In the genomic region with DNA sequence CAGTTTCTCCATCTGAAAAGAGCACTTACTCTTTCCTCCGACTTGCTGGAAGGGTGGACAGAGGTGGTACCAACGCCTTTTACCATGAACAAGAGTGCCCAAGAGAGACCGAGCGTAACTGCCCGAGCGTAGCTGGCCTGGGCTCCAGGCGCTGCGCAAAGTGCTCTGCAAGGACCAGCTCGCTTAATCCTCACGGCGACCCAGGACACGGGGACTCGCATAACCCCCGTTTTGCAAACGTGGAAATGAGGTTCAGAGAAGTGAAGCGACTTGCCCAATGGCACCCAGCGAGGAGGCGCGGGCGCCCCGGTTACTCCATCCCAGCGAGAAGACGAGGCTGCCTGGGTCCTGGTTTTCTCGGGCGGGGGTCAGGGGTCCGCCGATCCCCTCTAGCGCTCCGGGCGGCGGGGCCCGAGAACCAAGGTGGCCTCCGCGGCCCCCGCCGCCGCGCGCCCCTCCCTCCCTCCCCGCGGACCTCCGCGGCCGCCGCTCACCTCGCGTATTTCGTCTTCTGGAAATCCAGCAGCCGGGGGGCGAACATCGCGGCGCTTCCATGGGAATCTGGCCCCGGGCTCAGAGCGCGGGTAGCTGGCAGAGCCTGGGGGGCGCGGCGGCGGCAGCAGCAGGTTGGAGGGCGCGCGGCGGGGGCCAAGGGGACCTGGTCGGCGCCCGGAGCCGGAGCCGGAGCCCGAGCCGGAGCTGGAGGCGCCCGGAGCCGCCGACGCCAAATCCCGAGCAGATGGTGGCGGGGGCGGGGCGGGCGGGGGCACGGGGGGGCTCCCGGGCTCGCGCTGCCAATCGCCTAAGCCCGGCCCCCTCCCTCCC, we compare ENCODE assay signal across 9 cellular contexts. TPM values are rescaled to one million over a fixed set of nuclear protein-coding genes. Genes with fewer than 3 reads are reported as not detected.
DNase-seq lines count a peak whose midpoint lies in the region; ATAC-seq, FAIRE-seq and TF ChIP-seq lines count a peak whose summit lies in the region.
"Had no signal": no experiment of that assay in that cellular context is flagged by ENCODE, and none has a peak within 500 bp of the region (broad histone marks: within the 10 kb centered on the region; RNA-seq: fewer than 3 reads in every experiment).

A gene with protein sequence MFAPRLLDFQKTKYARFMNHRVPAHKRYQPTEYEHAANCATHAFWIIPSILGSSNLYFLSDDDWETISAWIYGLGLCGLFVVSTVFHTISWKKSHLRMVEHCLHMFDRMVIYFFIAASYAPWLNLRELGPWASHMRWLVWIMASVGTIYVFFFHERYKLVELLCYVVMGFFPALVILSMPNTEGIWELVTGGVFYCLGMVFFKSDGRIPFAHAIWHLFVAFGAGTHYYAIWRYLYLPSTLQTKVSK (minus strand): TSS at position 711 of the 825 bp plus-strand sequence. CDS start 170 bp downstream, at position 541.

- H3K36me3 Mint-ChIP-seq in MCF 10A (ENCODE audit: insufficient read depth, unreplicated experiment), result no peaks in the 10 kb centered on the region
- H3K36me3 Mint-ChIP-seq in activated naive CD8-positive, alpha-beta T cell treated with anti-CD3 and anti-CD28 coated beads, Interleukin-2, amount 50 U/mL, for 24 hours (ENCODE audit: low read depth), result no peaks in the 10 kb centered on the region

- WGBS in tibial nerve, 2 donors, result 3 to 9% methylated on average over 12 to 22 of the region's 87 CpGs

- H3K27me3 ChIP-seq in breast epithelium (peaks cover 8 to 44% of the 10 kb centered on the region in 2 donors), lower lobe of right lung (ENCODE audit: low read depth) (peaks cover 68% of the 10 kb centered on the region), tibial nerve (peaks cover 0 to 48% of the 10 kb centered on the region in 2 donors)

- no peak for TF ChIP-seq EP300 in tibial nerve (IDR thresholded peaks at IDR 0.05)

- POLR2A ChIA-PET in MCF 10A (lab: Yijun Ruan, JAX), result no interaction called here

- no peak within 1 kb of the TSS for H3K27ac Mint-ChIP-seq in MCF 10A (ENCODE audit: low read depth, unreplicated experiment)
- no peak within 1 kb of the TSS for H3K27ac Mint-ChIP-seq in activated naive CD8-positive, alpha-beta T cell treated with anti-CD3 and anti-CD28 coated beads, Interleukin-2, amount 50 U/mL, for 24 hours

- no peaks in the 10 kb centered on the region for H3K9me3 Mint-ChIP-seq in MCF 10A (ENCODE audit: unreplicated experiment)
- no peaks in the 10 kb centered on the region for H3K9me3 Mint-ChIP-seq in activated naive CD8-positive, alpha-beta T cell treated with anti-CD3 and anti-CD28 coated beads, Interleukin-2, amount 50 U/mL, for 24 hours

- FAIRE-seq in RCC 7860 (lab: Jason Lieb, UNC), result no peak

- peaks cover 24% of the 10 kb centered on the region for H3K27me3 Mint-ChIP-seq in MCF 10A (ENCODE audit: insufficient read depth, unreplicated experiment)
- peaks cover 39% of the 10 kb centered on the region for H3K27me3 Mint-ChIP-seq in activated naive CD8-positive, alpha-beta T cell treated with anti-CD3 and anti-CD28 coated beads, Interleukin-2, amount 50 U/mL, for 24 hours

- no peaks in the 10 kb centered on the region for H3K4me1 Mint-ChIP-seq in MCF 10A (ENCODE audit: insufficient read depth, unreplicated experiment)
- peaks cover 5% of the 10 kb centered on the region for H3K4me1 Mint-ChIP-seq in activated naive CD8-positive, alpha-beta T cell treated with anti-CD3 and anti-CD28 coated beads, Interleukin-2, amount 50 U/mL, for 24 hours

- DNase-seq in breast epithelium (ENCODE audit: low spot score in 2 of 2) (no peak), MCF 10A (ENCODE audit: unreplicated experiment) (no peak), lower lobe of right lung (no peak), tibial nerve (ENCODE audit: low spot score in 2 of 2) (no peak), RCC 7860 (ENCODE audit: low spot score) (no peak), KG1 (lab: John Stamatoyannopoulos, UW) (no peak)
- DNase-seq in activated naive CD8-positive, alpha-beta T cell treated with anti-CD3 and anti-CD28 coated beads, Interleukin-2, amount 50 U/mL, for 24 hours, result no peak
- no peak for DNase-seq in effector CD4-positive, alpha-beta T cell

- H3K4me3 Mint-ChIP-seq in MCF 10A (ENCODE audit: unreplicated experiment), result no peak within 1 kb of the TSS
- peak within 1 kb of the TSS; percentile 45 for H3K4me3 Mint-ChIP-seq in activated naive CD8-positive, alpha-beta T cell treated with anti-CD3 and anti-CD28 coated beads, Interleukin-2, amount 50 U/mL, for 24 hours

- intact Hi-C loops in breast epithelium (cut with DNase I; ENCODE audit: low total_unique reads) (no loop called here), MCF 10A (cut with micrococcal nuclease) (no loop called here), lower lobe of right lung (cut with DNase I) (no loop called here)

- H3K4me1 ChIP-seq in breast epithelium (peaks cover 6 to 7% of the 10 kb centered on the region in 2 donors), lower lobe of right lung (no peaks in the 10 kb centered on the region), tibial nerve (peaks cover 0 to 19% (median 0%) of the 10 kb centered on the region in 4 donors)

- H3K36me3 ChIP-seq in breast epithelium, result no peaks in the 10 kb centered on the region
- no peaks in the 10 kb centered on the region for H3K36me3 ChIP-seq in lower lobe of right lung
- H3K36me3 ChIP-seq in tibial nerve, result no peaks in the 10 kb centered on the region

- TF ChIP-seq POLR2A in breast epithelium (IDR thresholded peaks at IDR 0.05), result no peak
- no peak for TF ChIP-seq POLR2A in tibial nerve (IDR thresholded peaks at IDR 0.05)

- no peaks in the 10 kb centered on the region for H3K9me3 ChIP-seq in breast epithelium
- H3K9me3 ChIP-seq in lower lobe of right lung, result no peaks in the 10 kb centered on the region
- no peaks in the 10 kb centered on the region for H3K9me3 ChIP-seq in tibial nerve

- no peak for TF ChIP-seq CTCF in breast epithelium (IDR thresholded peaks at IDR 0.05)
- TF ChIP-seq CTCF in MCF 10A (IDR thresholded peaks at IDR 0.05; ENCODE audit: unreplicated experiment), result no peak
- TF ChIP-seq CTCF in lower lobe of right lung (IDR thresholded peaks at IDR 0.05), result no peak
- TF ChIP-seq CTCF in tibial nerve (IDR thresholded peaks at IDR 0.05), result no peak

- H3K4me3 ChIP-seq in breast epithelium (peak within 1 kb of the TSS; percentile 28 to 72 (median 47)), lower lobe of right lung (peak within 1 kb of the TSS; percentile 21), tibial nerve (peak within 1 kb of the TSS; percentile 43 to 66 (median 46))

- no TSS peak for BruUV-seq in MCF 10A (replicated peaks; lab: Mats Ljungman, UMichigan)

- H3K27ac ChIP-seq in breast epithelium, result no peak within 1 kb of the TSS
- H3K27ac ChIP-seq in lower lobe of right lung, result no peak within 1 kb of the TSS
- peak within 1 kb of the TSS in 1 of 4 donors; percentile 79 for H3K27ac ChIP-seq in tibial nerve

- ATAC-seq in activated naive CD8-positive, alpha-beta T cell treated with anti-CD3 and anti-CD28 coated beads, Interleukin-2, amount 50 U/mL, for 24 hours, result no peak
- ATAC-seq in lower lobe of right lung, result no peak

- CTCF ChIA-PET in MCF 10A (lab: Yijun Ruan, JAX), result no interaction called here

RNA-seq across cellular contexts. Expression of the gene that starts here (rescaled TPM):
- total RNA-seq in breast epithelium (not detected), MCF 10A (2022) (not detected in 2 replicates), lower lobe of right lung (not detected), tibial nerve (under 1 TPM in 1 of 4 donors, not detected in 3; 0.63 TPM)
- total RNA-seq: lower leg skin had no signal
